In genomic region chr1:220450927-220451326, GRCh38 we compare ENCODE assay signal across 18 cellular contexts.
DNase-seq lines count a peak whose midpoint lies in the region; ATAC-seq, FAIRE-seq and TF ChIP-seq lines count a peak whose summit lies in the region.
"Had no signal": no experiment of that assay in that cellular context is flagged by ENCODE, and none has a peak within 500 bp of the region (broad histone marks: within the 10 kb centered on the region; RNA-seq: fewer than 3 reads in every experiment).

No MANE protein-coding gene starts in this region.

- ATAC-seq in left cardiac atrium: no peak
- peak; percentile 78 for ATAC-seq in left colon
- no peak for ATAC-seq in HG03565 (IDR thresholded peaks at IDR 0.05; ENCODE audit: unreplicated experiment)
- ATAC-seq: CD8-positive, alpha-beta T cell had no signal

- H3K9me3 ChIP-seq in cardiac muscle cell (ENCODE audit: low read depth) (no peaks in the 10 kb centered on the region), trophoblast cell (ENCODE audit: insufficient read depth, low read depth, low read length) (peaks cover 2% of the 10 kb centered on the region), small intestine (ENCODE audit: control insufficient read depth, low read depth) (no peaks in the 10 kb centered on the region)
- H3K9me3 ChIP-seq: HAP-1 had no signal

- H3K4me1 ChIP-seq in cardiac muscle cell (ENCODE audit: low read depth): peaks cover 32% of the 10 kb centered on the region
- peaks cover 8 to 14% of the 10 kb centered on the region in 2 experiments for H3K4me1 ChIP-seq in trophoblast cell (ENCODE audit: control insufficient read depth in 1 of 2, insufficient read depth in 2 of 2, low read length in 2 of 2)
- no peaks in the 10 kb centered on the region for H3K4me1 ChIP-seq in small intestine (ENCODE audit: control insufficient read depth in 2 of 2, insufficient read depth in 1 of 2, low read depth in 1 of 2, low read length in 1 of 2)
- H3K4me1 ChIP-seq: BLaER1 treated with 17β-estradiol and CSF1 and Interleukin-3, amounts not matched to agents 10 nM and 100 nM; HAP-1 had no signal

- H3K4me3 ChIP-seq in cardiac muscle cell: no peak overlapping the region
- no peak overlapping the region for H3K4me3 ChIP-seq in trophoblast cell (ENCODE audit: low read depth, low read length)
- no peak overlapping the region for H3K4me3 ChIP-seq in small intestine (ENCODE audit: low read depth in 1 of 2, low read length in 2 of 2)
- H3K4me3 ChIP-seq: BLaER1 treated with 17β-estradiol and CSF1 and Interleukin-3, amounts not matched to agents 10 nM and 100 nM; GM23248; HAP-1 had no signal

- H2BK12ac ChIP-seq in trophoblast cell (ENCODE audit: low read length): no peak overlapping the region

- intact Hi-C loops in left cardiac atrium (cut with DNase I) (no loop called here), left colon (cut with DNase I, micrococcal nuclease) (no loop called here)

- no peak for TF ChIP-seq CTCF in cardiac muscle cell (IDR thresholded peaks at IDR 0.05; ENCODE audit: low read depth, low read length)

- H3K27ac ChIP-seq in cardiac muscle cell (peak overlapping the region; percentile 65), trophoblast cell (ENCODE audit: low read depth, low read length) (peak overlapping the region; percentile 45), small intestine (ENCODE audit: low read depth in 1 of 2, low read length in 1 of 2) (no peak overlapping the region)
- H3K27ac ChIP-seq: BLaER1 treated with 17β-estradiol and CSF1 and Interleukin-3, amounts not matched to agents 10 nM and 100 nM; GM23248 had no signal

- H3K4ac ChIP-seq in trophoblast cell (ENCODE audit: low read depth, low read length): no peak overlapping the region

- H4K91ac ChIP-seq in trophoblast cell (ENCODE audit: low read depth, low read length): no peak overlapping the region

- no peak overlapping the region for H3K9ac ChIP-seq in trophoblast cell (ENCODE audit: low read length)
- H3K9ac ChIP-seq: BLaER1 treated with 17β-estradiol and CSF1 and Interleukin-3, amounts not matched to agents 10 nM and 100 nM; GM23248 had no signal

- no peak overlapping the region for H3K4me2 ChIP-seq in trophoblast cell (ENCODE audit: low read length)
- H3K4me2 ChIP-seq: BLaER1 treated with 17β-estradiol and CSF1 and Interleukin-3, amounts not matched to agents 10 nM and 100 nM had no signal

- H3K27me3 ChIP-seq in cardiac muscle cell (no peaks in the 10 kb centered on the region), trophoblast cell (ENCODE audit: insufficient read depth, low read length) (no peaks in the 10 kb centered on the region), small intestine (ENCODE audit: control insufficient read depth in 2 of 2, insufficient read depth in 2 of 2, low read length in 2 of 2) (no peaks in the 10 kb centered on the region)
- H3K27me3 ChIP-seq: BLaER1 treated with 17β-estradiol and CSF1 and Interleukin-3, amounts not matched to agents 10 nM and 100 nM had no signal

- no peak overlapping the region for H2AFZ ChIP-seq in trophoblast cell (ENCODE audit: insufficient read depth, low read length, poor library complexity)
- H2AFZ ChIP-seq: GM23248 had no signal

- DNase-seq in cardiac muscle cell (ENCODE audit: low read depth in 1 of 2, low spot score in 1 of 2) (no peak), left cardiac atrium (no peak), left colon (no peak), trophoblast cell (no peak), small intestine (no peak), ACHN (no peak)
- DNase-seq: 8988T; CD8-positive, alpha-beta T cell; DMS 273 treated with DMSO at 0.1 percent for 48 hours; DND-41; GM23248 had no signal

- peaks cover 2% of the 10 kb centered on the region for H3K79me2 ChIP-seq in trophoblast cell (ENCODE audit: control insufficient read depth, insufficient read depth, low read length, poor library complexity)

- H2BK5ac ChIP-seq in trophoblast cell (ENCODE audit: low read depth, low read length, poor library complexity): no peak overlapping the region

- no peak overlapping the region for H4K12ac ChIP-seq in trophoblast cell (ENCODE audit: low read depth, low read length)

- no peak overlapping the region for H4K8ac ChIP-seq in trophoblast cell (ENCODE audit: low read depth, low read length)

- H3K79me1 ChIP-seq in trophoblast cell (ENCODE audit: low read length): peaks cover 8% of the 10 kb centered on the region

- peak overlapping the region; percentile 19 for H3K14ac ChIP-seq in trophoblast cell (ENCODE audit: low read length)

- H3K36me3 ChIP-seq in cardiac muscle cell (no peaks in the 10 kb centered on the region), trophoblast cell (ENCODE audit: control insufficient read depth in 1 of 2, insufficient read depth in 2 of 2, low read length in 2 of 2) (no peaks in the 10 kb centered on the region), small intestine (ENCODE audit: control insufficient read depth in 2 of 2, insufficient read depth in 2 of 2, low read length in 2 of 2) (no peaks in the 10 kb centered on the region)
- H3K36me3 ChIP-seq: BLaER1 treated with 17β-estradiol and CSF1 and Interleukin-3, amounts not matched to agents 10 nM and 100 nM; HAP-1 had no signal

- no peak overlapping the region for H2AK5ac ChIP-seq in trophoblast cell (ENCODE audit: low read length)

- H2BK120ac ChIP-seq in trophoblast cell (ENCODE audit: insufficient read depth, low read length, poor library complexity): no peak overlapping the region

- in situ Hi-C loops in ACHN (cut with HindIII; ENCODE audit: low pct_ligation_motif_present, low pct_unique_long_range_greater_than_20kb, low sequenced_read_pairs): no loop called here

- FAIRE-seq in small intestine (lab: Jason Lieb, UNC): no peak
- FAIRE-seq: G401.6, GM12891, GM19239, HepG2 had no signal

- no CpG with 5 or more reads among the region's 2 CpGs for WGBS in trophoblast cell (ENCODE audit: extremely low coverage, insufficient coverage, insufficient read length)
- 57 to 67% (median 64%) methylated on average over 2 of the region's 2 CpGs for WGBS in small intestine, 3 donors

- no peak overlapping the region for H3K18ac ChIP-seq in trophoblast cell (ENCODE audit: low read length)

- H3K23ac ChIP-seq in trophoblast cell (ENCODE audit: low read length): no peak overlapping the region

Comparison
In these comparisons a context has a peak if more than half of its experiments do, and no peak if none do; other contexts are left out.
1. H3K27ac ChIP-seq: peak in cardiac muscle cell (single experiment) and trophoblast cell (single experiment); none in small intestine (0 of 2).